15 cellular contexts compared by ENCODE assay signal in the genomic region with DNA sequence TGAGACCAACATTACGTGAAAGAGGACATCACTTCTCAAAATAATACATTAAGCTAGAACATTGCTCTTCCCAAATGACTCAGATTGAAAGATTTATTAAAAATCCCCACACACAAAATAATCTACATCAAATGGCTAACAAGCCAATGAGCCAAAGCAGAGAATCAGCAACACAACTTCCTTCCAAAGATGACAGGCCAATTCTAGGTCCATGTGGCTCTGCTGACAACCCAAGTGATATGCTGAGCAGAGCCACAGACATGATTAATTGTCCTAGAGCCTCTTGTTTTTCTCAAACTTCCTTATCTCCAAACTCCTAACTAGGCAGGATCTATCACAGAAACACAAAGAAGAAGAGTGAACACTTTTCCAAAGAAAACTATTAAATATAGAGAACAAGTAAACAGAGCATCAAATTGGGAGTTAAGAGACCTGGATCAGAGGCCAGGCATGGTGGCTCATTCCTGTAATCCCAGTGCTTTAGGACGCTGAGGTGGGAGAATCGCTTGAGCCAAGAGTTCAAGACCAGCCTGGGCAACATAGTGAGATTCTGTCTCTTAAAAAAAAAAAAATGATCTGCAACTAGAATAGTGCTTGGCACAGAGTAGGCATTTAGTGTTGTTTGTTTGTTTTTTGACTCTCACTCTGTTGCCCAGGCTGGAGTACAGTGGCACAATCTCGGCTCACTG.
"Had no signal": no experiment of that assay in that cellular context is flagged by ENCODE, and none has a peak within 500 bp of the region (broad histone marks: within the 10 kb centered on the region; RNA-seq: fewer than 3 reads in every experiment).

No MANE protein-coding gene starts in this region.

- H3K36me3 ChIP-seq: ovary had no signal

- H3K27ac Mint-ChIP-seq: activated CD8-positive, alpha-beta T cell treated with anti-CD3 and anti-CD28 coated beads for 36 hours had no signal

- H3K4me3 Mint-ChIP-seq: activated CD8-positive, alpha-beta T cell treated with anti-CD3 and anti-CD28 coated beads for 36 hours had no signal

- H3K27ac ChIP-seq: adrenal gland, cardiac muscle cell, ovary, spleen, thoracic aorta, VCaP had no signal

- DNase-seq: activated CD4-positive, alpha-beta T cell treated with anti-CD3 and anti-CD28 coated beads for 1 hour; activated CD8-positive, alpha-beta memory T cell treated with anti-CD3 and anti-CD28 coated beads, Interleukin-2, amount 50 U/mL, for 48 hours; activated CD8-positive, alpha-beta T cell treated with anti-CD3 and anti-CD28 coated beads for 36 hours; activated naive CD4-positive, alpha-beta T cell treated with anti-CD3 and anti-CD28 coated beads, Interleukin-2, amount 50 U/mL, for 16 hours; adrenal gland; erythroblast; islet precursor cell; ovary; spleen had no signal

- H3K27me3 Mint-ChIP-seq: activated CD8-positive, alpha-beta T cell treated with anti-CD3 and anti-CD28 coated beads for 36 hours had no signal

- ATAC-seq: activated CD8-positive, alpha-beta T cell treated with anti-CD3 and anti-CD28 coated beads for 36 hours; left lobe of liver; sciatic nerve had no signal

- H3K9me3 Mint-ChIP-seq: activated CD8-positive, alpha-beta T cell treated with anti-CD3 and anti-CD28 coated beads for 36 hours had no signal

- FAIRE-seq: colon had no signal

- H3K27me3 ChIP-seq: adrenal gland, cardiac muscle cell, ovary, spleen had no signal

- H3K4me3 ChIP-seq: adrenal gland, cardiac muscle cell, ovary, spleen, thoracic aorta had no signal

- H3K9me3 ChIP-seq: adrenal gland, ovary, spleen, thoracic aorta had no signal

- H3K4me1 ChIP-seq: adrenal gland had no signal
